ENCODE assay signal across 16 cellular contexts in genomic region chr6:145529582-145529981, GRCh38.
"Had no signal": no experiment of that assay in that cellular context is flagged by ENCODE, and none has a peak within 500 bp of the region (broad histone marks: within the 10 kb centered on the region; RNA-seq: fewer than 3 reads in every experiment).

No MANE protein-coding gene starts in this region.

- H3K27ac Mint-ChIP-seq: activated CD4-positive, alpha-beta T cell treated with anti-CD3 and anti-CD28 coated beads, Interleukin-2, amount 10 ng/mL, durations not matched to agents 7 days and 5 days; activated naive CD8-positive, alpha-beta T cell treated with anti-CD3 and anti-CD28 coated beads for 36 hours; naive thymus-derived CD8-positive, alpha-beta T cell; stimulated activated naive B cell treated with anti-CD40 and anti-IgM and Interleukin-4, amounts not matched to agents 10 μg/mL and 1 μg/mL and 100 μg/mL, for 72 hours had no signal

- H3K9me3 ChIP-seq: body of pancreas, esophagus squamous epithelium, uterus had no signal

- H3K27ac ChIP-seq: body of pancreas, esophagus squamous epithelium, parathyroid adenoma, tibial artery, uterus had no signal

- H3K4me3 Mint-ChIP-seq: activated CD4-positive, alpha-beta T cell treated with anti-CD3 and anti-CD28 coated beads, Interleukin-2, amount 10 ng/mL, durations not matched to agents 7 days and 5 days; activated naive CD8-positive, alpha-beta T cell treated with anti-CD3 and anti-CD28 coated beads for 36 hours; naive thymus-derived CD8-positive, alpha-beta T cell; stimulated activated naive B cell treated with anti-CD40 and anti-IgM and Interleukin-4, amounts not matched to agents 10 μg/mL and 1 μg/mL and 100 μg/mL, for 72 hours had no signal

- H3K9ac ChIP-seq: parathyroid adenoma had no signal

- ATAC-seq: naive thymus-derived CD8-positive, alpha-beta T cell; stimulated activated naive B cell treated with anti-CD40 and anti-IgM and Interleukin-4, amounts not matched to agents 10 μg/mL and 1 μg/mL and 100 μg/mL, for 72 hours had no signal

- H3K4me1 ChIP-seq: body of pancreas, esophagus squamous epithelium, parathyroid adenoma, tibial artery, uterus had no signal

- H3K27me3 ChIP-seq: body of pancreas, esophagus squamous epithelium, tibial artery, uterus had no signal

- H3K9me3 Mint-ChIP-seq: activated naive CD8-positive, alpha-beta T cell treated with anti-CD3 and anti-CD28 coated beads for 36 hours had no signal

- H3K36me3 Mint-ChIP-seq: activated naive CD8-positive, alpha-beta T cell treated with anti-CD3 and anti-CD28 coated beads for 36 hours; stimulated activated naive B cell treated with anti-CD40 and anti-IgM and Interleukin-4, amounts not matched to agents 10 μg/mL and 1 μg/mL and 100 μg/mL, for 72 hours had no signal

- DNase-seq: activated CD4-positive, alpha-beta T cell treated with anti-CD3 and anti-CD28 coated beads, Interleukin-2, amount 10 ng/mL, durations not matched to agents 7 days and 5 days; activated CD8-positive, alpha-beta memory T cell treated with anti-CD3 and anti-CD28 coated beads, Interleukin-2, amount 50 U/mL, for 48 hours; activated gamma-delta T cell treated with Interleukin-2 at 50 U/mL for 16 hours; activated naive CD8-positive, alpha-beta T cell treated with anti-CD3 and anti-CD28 coated beads for 36 hours; amygdala; caudate nucleus; esophagus squamous epithelium; hippocampal formation; kidney; mesenchymal stem cell; naive thymus-derived CD8-positive, alpha-beta T cell; stimulated activated naive B cell treated with anti-CD40 and anti-IgM and Interleukin-4, amounts not matched to agents 10 μg/mL and 1 μg/mL and 100 μg/mL, for 72 hours; tibial artery; uterus had no signal

- H3K4me3 ChIP-seq: body of pancreas, esophagus squamous epithelium, tibial artery, uterus had no signal

- H3K36me3 ChIP-seq: esophagus squamous epithelium, tibial artery, uterus had no signal

- H3K4me1 Mint-ChIP-seq: activated CD4-positive, alpha-beta T cell treated with anti-CD3 and anti-CD28 coated beads, Interleukin-2, amount 10 ng/mL, durations not matched to agents 7 days and 5 days; activated naive CD8-positive, alpha-beta T cell treated with anti-CD3 and anti-CD28 coated beads for 36 hours; naive thymus-derived CD8-positive, alpha-beta T cell; stimulated activated naive B cell treated with anti-CD40 and anti-IgM and Interleukin-4, amounts not matched to agents 10 μg/mL and 1 μg/mL and 100 μg/mL, for 72 hours had no signal
